In the genomic region with DNA sequence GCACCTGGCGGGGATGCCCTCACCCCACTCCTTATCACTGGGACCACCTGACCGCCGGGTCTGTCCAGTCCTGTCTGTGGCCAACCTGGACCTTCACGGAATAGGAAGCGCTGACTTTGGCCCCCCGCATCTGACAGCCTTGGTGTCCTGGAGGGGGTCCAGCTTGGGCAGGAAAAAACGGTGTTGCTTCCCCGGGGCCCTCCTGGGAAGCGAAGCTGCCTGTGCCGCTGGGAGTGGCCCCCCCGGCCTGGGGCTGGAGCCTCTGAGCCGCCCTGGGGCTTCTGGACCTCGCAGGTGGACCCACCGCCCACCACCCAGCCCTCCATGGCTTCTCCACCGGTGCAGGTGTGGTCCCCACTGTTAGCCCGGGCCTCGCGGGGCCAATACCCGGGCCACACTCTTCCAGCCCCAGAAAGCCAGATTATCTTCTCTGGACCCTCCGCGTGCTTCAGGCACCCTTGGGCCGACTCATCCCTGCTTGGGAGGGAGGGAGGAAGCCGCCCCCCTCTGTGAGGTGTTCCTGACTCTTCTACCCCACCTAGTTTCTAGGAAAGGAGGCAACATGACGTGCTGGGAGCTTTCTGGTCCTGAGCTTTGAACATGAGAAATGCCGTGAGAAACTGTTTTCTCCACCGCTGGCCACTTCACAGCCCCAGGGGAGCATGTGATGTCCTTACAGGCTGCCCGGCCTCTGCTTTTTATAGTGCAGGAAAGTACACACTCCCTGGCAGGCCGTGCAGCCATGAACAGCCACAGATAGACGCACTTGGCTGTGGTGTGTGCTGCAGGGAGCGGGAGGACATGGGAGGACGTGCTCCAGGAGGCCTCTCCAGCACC, we compare ENCODE assay signal across 7 cellular contexts. TPM values are rescaled to one million over a fixed set of nuclear protein-coding genes. Genes with fewer than 3 reads are reported as not detected.
DNase-seq lines count a peak whose midpoint lies in the region; ATAC-seq and TF ChIP-seq lines count a peak whose summit lies in the region.

No MANE protein-coding gene starts in this region.

- peak overlapping the region; percentile 49 for H3K4me3 ChIP-seq in HAP-1
- peak overlapping the region; percentile 80 for H3K4me3 ChIP-seq in iPS-18c (ENCODE audit: insufficient read depth, low read depth, low read length)
- peak overlapping the region; percentile 45 to 79 (median 60) for H3K4me3 ChIP-seq in spleen

- WGBS in spleen, 5 donors, result 55 to 79% (median 67%) methylated on average over 15 to 31 of the region's 31 CpGs

- peak overlapping the region; percentile 82 for H3K4me3 Mint-ChIP-seq in activated naive CD8-positive, alpha-beta T cell treated with anti-CD3 and anti-CD28 coated beads for 36 hours

- DNase-seq in HAP-1 (ENCODE audit: low spot score in 2 of 2) (no peak), spleen (peak; percentile 66)
- DNase-seq in activated naive CD8-positive, alpha-beta T cell treated with anti-CD3 and anti-CD28 coated beads for 36 hours, result no peak
- DNase-seq in activated effector memory CD4-positive, alpha-beta T cell treated with anti-CD3 and anti-CD28 coated beads, Interleukin-2, amount 50 U/mL, for 16 hours, result no peak
- DNase-seq in stimulated activated CD4-positive, alpha-beta T cell treated with anti-CD3 and anti-CD28 coated beads, Interleukin-4, amount 100 ng/mL, for 4 hours, result no peak

- H3K9me3 Mint-ChIP-seq in activated naive CD8-positive, alpha-beta T cell treated with anti-CD3 and anti-CD28 coated beads for 36 hours, result no peaks in the 10 kb centered on the region

- H3K27me3 ChIP-seq in HAP-1 (ENCODE audit: low read depth), result no peaks in the 10 kb centered on the region; the same call in 1 of the 2 replicates
- peaks cover 0 to 83% (median 20%) of the 10 kb centered on the region in 7 donors for H3K27me3 ChIP-seq in spleen (replicated peaks in 1 of 7)

- no peak for ATAC-seq in HG03108 (IDR thresholded peaks at IDR 0.05; ENCODE audit: unreplicated experiment)

- H3K27ac ChIP-seq in spleen, result peak overlapping the region; percentile 60 to 87 (median 80)

- no peaks in the 10 kb centered on the region for H3K36me3 ChIP-seq in HAP-1 (replicated peaks)
- H3K36me3 ChIP-seq in spleen, result no peaks in the 10 kb centered on the region

- peaks cover 7% of the 10 kb centered on the region; the same call in 1 of the 2 replicates for H3K4me1 ChIP-seq in HAP-1
- peaks cover 7 to 85% (median 47%) of the 10 kb centered on the region in 6 donors for H3K4me1 ChIP-seq in spleen

- no peak overlapping the region for H3K27ac Mint-ChIP-seq in activated naive CD8-positive, alpha-beta T cell treated with anti-CD3 and anti-CD28 coated beads for 36 hours

- H3K4me1 Mint-ChIP-seq in activated naive CD8-positive, alpha-beta T cell treated with anti-CD3 and anti-CD28 coated beads for 36 hours, result peaks cover 7% of the 10 kb centered on the region

- H3K36me3 Mint-ChIP-seq in activated naive CD8-positive, alpha-beta T cell treated with anti-CD3 and anti-CD28 coated beads for 36 hours, result no peaks in the 10 kb centered on the region

- H3K9me3 ChIP-seq in HAP-1 (no peaks in the 10 kb centered on the region), iPS-18c (ENCODE audit: control insufficient read depth, insufficient read depth, low read length) (peaks cover 2% of the 10 kb centered on the region), spleen (no peaks in the 10 kb centered on the region)

- H3K27me3 Mint-ChIP-seq in activated naive CD8-positive, alpha-beta T cell treated with anti-CD3 and anti-CD28 coated beads for 36 hours, result peaks cover 27% of the 10 kb centered on the region

- in situ Hi-C loops in HAP-1 (cut with MboI; ENCODE audit: low sequenced_read_pairs), result no loop called here

- intact Hi-C loops in spleen (cut with DNase I; ENCODE audit: low total_unique reads), result no loop called here

- no peak for TF ChIP-seq POLR2A in spleen (IDR thresholded peaks at IDR 0.05)

- TF ChIP-seq CTCF in spleen (IDR thresholded peaks at IDR 0.05 in 8 of 11, conservative IDR thresholded peaks at IDR 0.05 in 3 of 11), result no peak

RNA-seq across cellular contexts. Expression of gene C1QTNF1, which starts 1.1 kb away (rescaled TPM):
- under 1 TPM; 0.12 to 0.14 TPM for total RNA-seq in activated naive CD8-positive, alpha-beta T cell treated with anti-CD3 and anti-CD28 coated beads for 36 hours
- 100 to 1,000 TPM in 1 of 7 donors, 10 to 100 TPM in 6; 26.5 to 101 (median 69.9) TPM for total RNA-seq in spleen
- 10 to 100 TPM; 14.7 to 29.1 (median 25.3) TPM for polyA plus RNA-seq in spleen

RNA-seq across cellular contexts. Expression of gene CANT1, which starts 15.6 kb away (rescaled TPM):
- total RNA-seq in activated naive CD8-positive, alpha-beta T cell treated with anti-CD3 and anti-CD28 coated beads for 36 hours, result 10 to 100 TPM; 39.3 to 43.1 TPM
- 10 to 100 TPM; 48.1 to 76.6 (median 61.2) TPM for total RNA-seq in spleen
- polyA plus RNA-seq in spleen, result 10 to 100 TPM; 11.2 to 22.1 (median 12.3) TPM

RNA-seq across cellular contexts. Expression of gene LGALS3BP, which starts 45.4 kb away (rescaled TPM):
- total RNA-seq in activated naive CD8-positive, alpha-beta T cell treated with anti-CD3 and anti-CD28 coated beads for 36 hours, result 10 to 100 TPM; 86.8 to 89.7 TPM
- total RNA-seq in spleen, result 100 to 1,000 TPM in 5 of 7 donors, 10 to 100 TPM in 2; 85.7 to 188 (median 108) TPM
- 10 to 100 TPM; 33.6 to 58.7 (median 38.3) TPM for polyA plus RNA-seq in spleen

RNA-seq across cellular contexts. Expression of gene ENGASE, which starts 49.5 kb away (rescaled TPM):
- total RNA-seq in activated naive CD8-positive, alpha-beta T cell treated with anti-CD3 and anti-CD28 coated beads for 36 hours, result 10 to 100 TPM; 23.4 to 26.3 TPM
- total RNA-seq in spleen, result 100 to 1,000 TPM in 3 of 7 donors, 10 to 100 TPM in 4; 54.7 to 148 (median 99.4) TPM
- 100 to 1,000 TPM in 1 of 3 donors, 10 to 100 TPM in 2; 25.0 to 101 (median 43.6) TPM for polyA plus RNA-seq in spleen

Comparison
In these comparisons a context has a peak if more than half of its experiments do, and no peak if none do; other contexts are left out.
1. RNA of gene C1QTNF1, which starts 1.1 kb away (total RNA-seq): 26.5 to 101 TPM in spleen; 0.12 to 0.14 TPM in activated naive CD8-positive, alpha-beta T cell treated with anti-CD3 and anti-CD28 coated beads for 36 hours; every median in the first group is over 10 times any median in the second.
2. Peak in every context shown above with its lines, with median percentiles within 50 percentile points of each other: H3K4me3 ChIP-seq.